27 cellular contexts compared by ENCODE assay signal in the genomic region with DNA sequence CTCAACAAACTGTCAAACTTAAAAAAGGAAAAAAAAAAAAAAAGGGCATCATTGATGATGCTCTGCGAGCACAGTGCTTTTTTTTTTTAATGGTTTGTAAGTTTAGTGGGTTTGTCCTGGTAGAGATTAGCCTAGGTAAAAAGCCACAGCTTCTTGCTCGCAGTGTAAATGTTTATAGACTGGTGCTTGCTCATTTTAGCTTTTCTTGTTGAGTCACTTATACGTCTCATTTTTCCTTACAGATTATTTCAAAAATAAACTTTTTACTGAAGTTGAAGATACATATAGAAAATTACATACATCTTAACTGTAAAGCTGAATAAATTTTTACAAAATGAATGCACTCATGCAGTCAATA.
"Had no signal": no experiment of that assay in that cellular context is flagged by ENCODE, and none has a peak within 500 bp of the region (broad histone marks: within the 10 kb centered on the region; RNA-seq: fewer than 3 reads in every experiment).

No MANE protein-coding gene starts in this region.

- DNase-seq: hypothalamus; immature natural killer cell; kidney; left ventricle myocardium inferior; mesendoderm; naive thymus-derived CD4-positive, alpha-beta T cell; ovary; stimulated activated CD4-positive, alpha-beta T cell treated with anti-CD3 and anti-CD28 coated beads, Interleukin-12 subunit alpha, Interleukin-12 subunit beta, amount 100 ng/mL, for 4 hours; stimulated activated CD4-positive, alpha-beta T cell treated with anti-CD3 and anti-CD28 coated beads, Interleukin-15, amount 100 ng/mL, for 24 hours; stimulated activated CD4-positive, alpha-beta T cell treated with anti-CD3 and anti-CD28 coated beads, Interleukin-2, amount 100 ng/mL, for 24 hours; stimulated activated CD4-positive, alpha-beta T cell treated with anti-CD3 and anti-CD28 coated beads, Interleukin-4, amount 100 ng/mL, for 1 hour; stimulated activated naive B cell treated with anti-CD40 and anti-IgM and Interleukin-4, amounts not matched to agents 10 μg/mL and 1 μg/mL and 100 μg/mL, for 72 hours; stimulated activated naive CD8-positive, alpha-beta T cell treated with anti-CD3 and anti-CD28 coated beads, Interleukin-15, Interleukin-2, amounts not matched to agents 100 U/mL and 50 U/mL, for 24 hours; stomach; testis; thyroid gland; trophoblast cell; upper lobe of right lung had no signal

- ATAC-seq: naive thymus-derived CD4-positive, alpha-beta T cell; natural killer cell treated with Interleukin-12 subunit alpha and Interleukin-12 subunit beta and Interleukin-15 and Interleukin-18, amount 100 ng/mL, for 72 hours; sciatic nerve; stimulated activated naive B cell treated with anti-CD40 and anti-IgM and Interleukin-4, amounts not matched to agents 10 μg/mL and 1 μg/mL and 100 μg/mL, for 72 hours; stimulated activated naive CD8-positive, alpha-beta T cell treated with anti-CD3 and anti-CD28 coated beads, Interleukin-15, Interleukin-2, amounts not matched to agents 100 U/mL and 50 U/mL, for 24 hours; upper lobe of right lung had no signal

- H3K27ac ChIP-seq: left ventricle myocardium inferior, ovary, right atrium auricular region, skin epidermis, stomach, testis, thyroid gland, upper lobe of right lung had no signal

- H3K36me3 Mint-ChIP-seq: mesothelial cell of epicardium; stimulated activated naive B cell treated with anti-CD40 and anti-IgM and Interleukin-4, amounts not matched to agents 10 μg/mL and 1 μg/mL and 100 μg/mL, for 72 hours had no signal

- H3K4me3 ChIP-seq: left ventricle myocardium inferior, lung, ovary, right atrium auricular region, skin epidermis, stomach, testis, thyroid gland, upper lobe of right lung had no signal

- H3K27ac Mint-ChIP-seq: immature natural killer cell; mesothelial cell of epicardium; naive thymus-derived CD4-positive, alpha-beta T cell; natural killer cell treated with Interleukin-12 subunit alpha and Interleukin-12 subunit beta and Interleukin-15 and Interleukin-18, amount 100 ng/mL, for 72 hours; progenitor cell of endocrine pancreas; stimulated activated naive B cell treated with anti-CD40 and anti-IgM and Interleukin-4, amounts not matched to agents 10 μg/mL and 1 μg/mL and 100 μg/mL, for 72 hours had no signal

- H3K9me3 Mint-ChIP-seq: immature natural killer cell; mesothelial cell of epicardium; natural killer cell treated with Interleukin-12 subunit alpha and Interleukin-12 subunit beta and Interleukin-15 and Interleukin-18, amount 100 ng/mL, for 72 hours had no signal

- H3K27me3 ChIP-seq: ovary, right atrium auricular region, testis, thyroid gland, upper lobe of right lung had no signal

- H3K4me1 ChIP-seq: left ventricle myocardium inferior, right atrium auricular region, stomach, testis had no signal

- H3K4me1 Mint-ChIP-seq: immature natural killer cell; mesothelial cell of epicardium; stimulated activated naive B cell treated with anti-CD40 and anti-IgM and Interleukin-4, amounts not matched to agents 10 μg/mL and 1 μg/mL and 100 μg/mL, for 72 hours had no signal

- H3K4me3 Mint-ChIP-seq: immature natural killer cell; mesothelial cell of epicardium; naive thymus-derived CD4-positive, alpha-beta T cell; natural killer cell treated with Interleukin-12 subunit alpha and Interleukin-12 subunit beta and Interleukin-15 and Interleukin-18, amount 100 ng/mL, for 72 hours; stimulated activated naive B cell treated with anti-CD40 and anti-IgM and Interleukin-4, amounts not matched to agents 10 μg/mL and 1 μg/mL and 100 μg/mL, for 72 hours had no signal

- FAIRE-seq: islet of Langerhans, kidney, urothelium cell line had no signal

- H3K36me3 ChIP-seq: left ventricle myocardium inferior, ovary, right atrium auricular region, stomach, thyroid gland, upper lobe of right lung had no signal

- H3K9me3 ChIP-seq: right atrium auricular region, testis, thyroid gland, upper lobe of right lung had no signal
